In genomic region chr3:10420745-10421475, GRCh38 we compare ENCODE assay signal across 17 cellular contexts.
DNase-seq lines count a peak whose midpoint lies in the region; ATAC-seq lines count a peak whose summit lies in the region.
"Had no signal": no experiment of that assay in that cellular context is flagged by ENCODE, and none has a peak within 500 bp of the region (broad histone marks: within the 10 kb centered on the region; RNA-seq: fewer than 3 reads in every experiment).

No MANE protein-coding gene starts in this region.

- peak overlapping the region; percentile 52 for H3K27ac Mint-ChIP-seq in stimulated activated memory B cell treated with anti-CD40 and anti-IgM and Interleukin-4, amounts not matched to agents 10 μg/mL and 1 μg/mL and 100 μg/mL, for 72 hours
- H3K27ac Mint-ChIP-seq: CD14-positive monocyte; CD8-positive, alpha-beta T cell; GM23338 had no signal

- no peaks in the 10 kb centered on the region for H3K36me3 Mint-ChIP-seq in stimulated activated memory B cell treated with anti-CD40 and anti-IgM and Interleukin-4, amounts not matched to agents 10 μg/mL and 1 μg/mL and 100 μg/mL, for 72 hours
- H3K36me3 Mint-ChIP-seq: CD14-positive monocyte; CD8-positive, alpha-beta T cell had no signal

- peaks cover 30% of the 10 kb centered on the region for H3K4me1 Mint-ChIP-seq in stimulated activated memory B cell treated with anti-CD40 and anti-IgM and Interleukin-4, amounts not matched to agents 10 μg/mL and 1 μg/mL and 100 μg/mL, for 72 hours
- H3K4me1 Mint-ChIP-seq: CD14-positive monocyte had no signal

- DNase-seq in G401 (ENCODE audit: low spot score) = peak; percentile 86
- peak; percentile 61 for DNase-seq in cerebellum (ENCODE audit: low spot score)
- DNase-seq: BE2C; Calu3; CD8-positive, alpha-beta T cell; DMS79 treated with DMSO at 0.1 percent for 48 hours; HCEC 1CT; IMR-90 had no signal

- peaks cover 3% of the 10 kb centered on the region; the same call in 1 of the 2 replicates for H3K36me3 ChIP-seq in BLaER1
- H3K36me3 ChIP-seq: BE2C had no signal

- H3K27me3 Mint-ChIP-seq in stimulated activated memory B cell treated with anti-CD40 and anti-IgM and Interleukin-4, amounts not matched to agents 10 μg/mL and 1 μg/mL and 100 μg/mL, for 72 hours = no peaks in the 10 kb centered on the region

- H4K20me1 ChIP-seq in BLaER1 = no peaks in the 10 kb centered on the region

- in situ Hi-C loops in G401 (cut with HindIII; ENCODE audit: low sequenced_read_pairs) = no loop called here

- H3K4me2 ChIP-seq in BLaER1 = peak overlapping the region; percentile 84
- H3K4me2 ChIP-seq: GM23338 had no signal

- no peak overlapping the region for H3K4me3 Mint-ChIP-seq in stimulated activated memory B cell treated with anti-CD40 and anti-IgM and Interleukin-4, amounts not matched to agents 10 μg/mL and 1 μg/mL and 100 μg/mL, for 72 hours
- H3K4me3 Mint-ChIP-seq: CD14-positive monocyte; CD8-positive, alpha-beta T cell; GM23338 had no signal

- no peaks in the 10 kb centered on the region for H3K9me3 ChIP-seq in BLaER1
- H3K9me3 ChIP-seq: BE2C had no signal

- H3K27ac ChIP-seq in BLaER1 = peak overlapping the region; percentile 86

- H3K4me1 ChIP-seq in BLaER1 = peaks cover 100% of the 10 kb centered on the region
- H3K4me1 ChIP-seq: BE2C had no signal

- H3K9me3 Mint-ChIP-seq in stimulated activated memory B cell treated with anti-CD40 and anti-IgM and Interleukin-4, amounts not matched to agents 10 μg/mL and 1 μg/mL and 100 μg/mL, for 72 hours = no peaks in the 10 kb centered on the region
- H3K9me3 Mint-ChIP-seq: CD14-positive monocyte; CD8-positive, alpha-beta T cell; GM23338 had no signal

- no peak for ATAC-seq in stimulated activated memory B cell treated with anti-CD40 and anti-IgM and Interleukin-4, amounts not matched to agents 10 μg/mL and 1 μg/mL and 100 μg/mL, for 72 hours
- ATAC-seq in GM18858 (IDR thresholded peaks at IDR 0.05; ENCODE audit: unreplicated experiment) (no peak), HG03280 (IDR thresholded peaks at IDR 0.05; ENCODE audit: unreplicated experiment) (no peak), GM18909 (IDR thresholded peaks at IDR 0.05; ENCODE audit: poor library complexity, unreplicated experiment) (no peak)
- ATAC-seq: GM23338 had no signal

- no peak overlapping the region for H3K4me3 ChIP-seq in BLaER1
- H3K4me3 ChIP-seq: GM12878, GM23338, K562 had no signal

- H3K9ac ChIP-seq in BLaER1 = peak overlapping the region; percentile 8; the same call in 1 of the 2 replicates

- no peaks in the 10 kb centered on the region for H3K27me3 ChIP-seq in BLaER1
- H3K27me3 ChIP-seq: BE2C had no signal
